17 cellular contexts compared by ENCODE assay signal in genomic region chr1:37175666-37176215, GRCh38.
DNase-seq lines count a peak whose midpoint lies in the region; ATAC-seq and TF ChIP-seq lines count a peak whose summit lies in the region.
"Had no signal": no experiment of that assay in that cellular context is flagged by ENCODE, and none has a peak within 500 bp of the region (broad histone marks: within the 10 kb centered on the region; RNA-seq: fewer than 3 reads in every experiment).

No MANE protein-coding gene starts in this region.

- DNase-seq in ELF-1 (ENCODE audit: low read depth, low spot score) (peak; percentile 15), erythroblast (lab: John Stamatoyannopoulos, UW) (peak; percentile 9 to 36), mesendoderm (no peak), smooth muscle cell (lab: John Stamatoyannopoulos, UW; ENCODE audit: unreplicated experiment) (no peak), COLO829 (ENCODE audit: low spot score) (no peak)
- DNase-seq: CD8-positive, alpha-beta T cell; COR-L47; DMS 273 treated with DMSO at 0.1 percent for 48 hours; DMS53; DND-41; EL; GOT3; H7; HFFc6 had no signal

- H4K8ac ChIP-seq in mesendoderm (ENCODE audit: low read depth, low read length) = no peak overlapping the region

- no peak overlapping the region for H3K4me2 ChIP-seq in mesendoderm (ENCODE audit: low read length)
- peak overlapping the region; percentile 60 for H3K4me2 ChIP-seq in smooth muscle cell
- H3K4me2 ChIP-seq: BLaER1 treated with 17β-estradiol and CSF1 and Interleukin-3, amounts not matched to agents 10 nM and 100 nM had no signal

- no peak overlapping the region for H3K9ac ChIP-seq in mesendoderm (ENCODE audit: low read length)
- no peak overlapping the region for H3K9ac ChIP-seq in smooth muscle cell (ENCODE audit: low read depth)
- H3K9ac ChIP-seq: BLaER1 treated with 17β-estradiol and CSF1 and Interleukin-3, amounts not matched to agents 10 nM and 100 nM had no signal

- no peaks in the 10 kb centered on the region for H4K20me1 ChIP-seq in smooth muscle cell (ENCODE audit: low read depth)
- H4K20me1 ChIP-seq: BLaER1 treated with 17β-estradiol and CSF1 and Interleukin-3, amounts not matched to agents 10 nM and 100 nM had no signal

- H3K27me3 ChIP-seq in mesendoderm (ENCODE audit: insufficient read depth, low read length, poor library complexity) (no peaks in the 10 kb centered on the region), smooth muscle cell (ENCODE audit: low read depth) (no peaks in the 10 kb centered on the region)

- TF ChIP-seq CTCF in smooth muscle cell (IDR thresholded peaks at IDR 0.05; ENCODE audit: borderline replicate concordance, insufficient read depth, poor library complexity, severe bottlenecking) = no peak

- no peak for ATAC-seq in HG03196 (IDR thresholded peaks at IDR 0.05; ENCODE audit: unreplicated experiment)
- ATAC-seq: CD8-positive, alpha-beta T cell; HCT116 had no signal

- H2BK5ac ChIP-seq in mesendoderm (ENCODE audit: low read length) = no peak overlapping the region

- H2AK5ac ChIP-seq in mesendoderm (ENCODE audit: low read length) = no peak overlapping the region

- H3K79me2 ChIP-seq in mesendoderm (ENCODE audit: control insufficient read depth, insufficient read depth, low read length) (no peaks in the 10 kb centered on the region), smooth muscle cell (ENCODE audit: low read depth) (no peaks in the 10 kb centered on the region)

- H3F3A ChIP-seq in smooth muscle cell (ENCODE audit: low read depth) = no peaks in the 10 kb centered on the region

- no peaks in the 10 kb centered on the region for H3K9me3 ChIP-seq in smooth muscle cell (replicated peaks; ENCODE audit: low read depth)
- H3K9me3 ChIP-seq: BLaER1 treated with 17β-estradiol and CSF1 and Interleukin-3, amounts not matched to agents 10 nM and 100 nM had no signal

- H3K4ac ChIP-seq in mesendoderm (ENCODE audit: low read depth, low read length) = peak overlapping the region; percentile 8

- no peak overlapping the region for H2BK15ac ChIP-seq in mesendoderm (replicated peaks; ENCODE audit: low read depth)

- H3K4me1 ChIP-seq in mesendoderm (ENCODE audit: control insufficient read depth, low read depth, low read length) = peaks cover 3% of the 10 kb centered on the region
- H3K4me1 ChIP-seq in smooth muscle cell (ENCODE audit: low read depth) = no peaks in the 10 kb centered on the region
- H3K4me1 ChIP-seq: BLaER1 treated with 17β-estradiol and CSF1 and Interleukin-3, amounts not matched to agents 10 nM and 100 nM had no signal

- no peak overlapping the region for H2BK120ac ChIP-seq in mesendoderm (ENCODE audit: low read depth, low read length)

- no peak overlapping the region for H3K56ac ChIP-seq in mesendoderm (ENCODE audit: low read length)

- no peak overlapping the region for H3K4me3 ChIP-seq in mesendoderm (ENCODE audit: low read length)
- no peak overlapping the region for H3K4me3 ChIP-seq in smooth muscle cell
- H3K4me3 ChIP-seq: BLaER1 treated with 17β-estradiol and CSF1 and Interleukin-3, amounts not matched to agents 10 nM and 100 nM had no signal

- H2AFZ ChIP-seq in smooth muscle cell (ENCODE audit: low read depth) = no peak overlapping the region

- H4K5ac ChIP-seq in mesendoderm (ENCODE audit: low read length) = no peak overlapping the region

- TF ChIP-seq POLR2A in erythroblast (IDR thresholded peaks at IDR 0.05; ENCODE audit: low read length) = no peak

- no peak overlapping the region for H3K23ac ChIP-seq in mesendoderm (ENCODE audit: low read length)

- H3K36me3 ChIP-seq in mesendoderm (ENCODE audit: control insufficient read depth, insufficient read depth, low read length) (no peaks in the 10 kb centered on the region), smooth muscle cell (ENCODE audit: low read depth) (no peaks in the 10 kb centered on the region)
- H3K36me3 ChIP-seq: BLaER1 treated with 17β-estradiol and CSF1 and Interleukin-3, amounts not matched to agents 10 nM and 100 nM had no signal

- no peak overlapping the region for H3K18ac ChIP-seq in mesendoderm (ENCODE audit: low read length)

- H3K79me1 ChIP-seq in mesendoderm (ENCODE audit: low read length) = no peaks in the 10 kb centered on the region

- no peak overlapping the region for H3K27ac ChIP-seq in mesendoderm (ENCODE audit: low read depth, low read length)
- H3K27ac ChIP-seq in smooth muscle cell (ENCODE audit: low read depth) = peak overlapping the region; percentile 43
- H3K27ac ChIP-seq: BLaER1 treated with 17β-estradiol and CSF1 and Interleukin-3, amounts not matched to agents 10 nM and 100 nM had no signal

Comparison
In these comparisons a context has a peak if more than half of its experiments do, and no peak if none do; other contexts are left out.
1. DNase-seq: peak in ELF-1 (single experiment) and erythroblast (2 of 2); none in mesendoderm (single experiment), smooth muscle cell (single experiment) and COLO829 (single experiment).